Comparison of ENCODE assay signal across 24 cellular contexts in the genomic region with DNA sequence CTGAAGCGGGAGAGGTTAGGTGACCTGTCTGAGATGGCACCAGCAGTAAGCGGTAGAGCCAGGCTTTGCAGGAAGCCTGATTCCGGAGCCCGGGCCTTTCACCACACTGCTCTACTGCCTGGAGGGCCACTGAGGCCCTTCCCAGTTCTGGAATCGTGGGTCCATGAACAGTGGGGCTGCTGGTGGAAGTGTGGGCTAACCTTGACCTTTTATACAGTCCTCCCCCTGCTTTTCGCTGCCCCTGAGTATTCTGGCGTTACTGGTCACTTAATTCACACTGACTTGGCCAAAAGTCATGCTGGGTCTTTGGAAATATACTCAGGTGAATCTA. TPM values are rescaled to one million over a fixed set of nuclear protein-coding genes. Genes with fewer than 3 reads are reported as not detected.
DNase-seq lines count a peak whose midpoint lies in the region; ATAC-seq, FAIRE-seq and TF ChIP-seq lines count a peak whose summit lies in the region.
"Had no signal": no experiment of that assay in that cellular context is flagged by ENCODE, and none has a peak within 500 bp of the region (broad histone marks: within the 10 kb centered on the region; RNA-seq: fewer than 3 reads in every experiment).

No MANE protein-coding gene starts in this region.

- H3K9me3 ChIP-seq in right lobe of liver (no peaks in the 10 kb centered on the region), HepG2 (ENCODE audit: low read length) (no peaks in the 10 kb centered on the region)
- H3K9me3 ChIP-seq: BLaER1 treated with 17β-estradiol and CSF1 and Interleukin-3, amounts not matched to agents 10 nM and 100 nM; tibial nerve had no signal

- peaks cover 17% of the 10 kb centered on the region for H3K4me1 Mint-ChIP-seq in T-helper 1 cell treated with Interleukin-12 subunit alpha and Interleukin-12 subunit beta and Interleukin-4 antibody, amounts not matched to agents 30 μg/mL and 1 μg/mL, for 36 hours (ENCODE audit: low read depth)
- peaks cover 9% of the 10 kb centered on the region for H3K4me1 Mint-ChIP-seq in mesothelial cell of epicardium

- no peaks in the 10 kb centered on the region for H3K9me3 Mint-ChIP-seq in T-helper 1 cell treated with Interleukin-12 subunit alpha and Interleukin-12 subunit beta and Interleukin-4 antibody, amounts not matched to agents 30 μg/mL and 1 μg/mL, for 36 hours
- no peaks in the 10 kb centered on the region for H3K9me3 Mint-ChIP-seq in mesothelial cell of epicardium
- H3K9me3 Mint-ChIP-seq: activated naive CD4-positive, alpha-beta T cell treated with anti-CD3 and anti-CD28 coated beads, Interleukin-2, amount 50 U/mL, for 72 hours; effector memory CD8-positive, alpha-beta T cell had no signal

- no peak overlapping the region for H2AFZ ChIP-seq in HepG2 (ENCODE audit: low read length)

- no peaks in the 10 kb centered on the region for H3K79me2 ChIP-seq in HepG2 (ENCODE audit: insufficient read depth, low read length)

- no peak overlapping the region for H3K4me2 ChIP-seq in HepG2 (ENCODE audit: low read depth, low read length)

- H3K27me3 Mint-ChIP-seq in T-helper 1 cell treated with Interleukin-12 subunit alpha and Interleukin-12 subunit beta and Interleukin-4 antibody, amounts not matched to agents 30 μg/mL and 1 μg/mL, for 36 hours (ENCODE audit: low read depth), result no peaks in the 10 kb centered on the region
- H3K27me3 Mint-ChIP-seq in mesothelial cell of epicardium (ENCODE audit: low read depth), result no peaks in the 10 kb centered on the region
- H3K27me3 Mint-ChIP-seq: effector memory CD8-positive, alpha-beta T cell had no signal

- no peaks in the 10 kb centered on the region for H4K20me1 ChIP-seq in HepG2 (ENCODE audit: insufficient read depth, low read length)

- ATAC-seq in right lobe of liver, result no peak
- no peak for ATAC-seq in HepG2
- ATAC-seq in HG03460 (IDR thresholded peaks at IDR 0.05; ENCODE audit: unreplicated experiment), result no peak
- ATAC-seq: activated naive CD4-positive, alpha-beta T cell treated with anti-CD3 and anti-CD28 coated beads, Interleukin-2, amount 50 U/mL, for 72 hours; effector memory CD8-positive, alpha-beta T cell had no signal

- POLR2A ChIA-PET in HepG2 (lab: Yijun Ruan, JAX), result no interaction called here

- TF ChIP-seq EP300 in HepG2 (IDR thresholded peaks at IDR 0.05; ENCODE audit: low read depth in 2 of 2, low read length in 2 of 2) (no peak), HepG2 (CRISPR knock-in tag; IDR thresholded peaks at IDR 0.05; ENCODE audit: borderline replicate concordance) (no peak)

- no peaks in the 10 kb centered on the region for H3K36me3 ChIP-seq in right lobe of liver
- H3K36me3 ChIP-seq in HepG2 (replicated peaks in 1 of 2; ENCODE audit: control insufficient read depth in 1 of 2, insufficient read depth in 2 of 2, low read length in 2 of 2), result peaks cover 0 to 2% of the 10 kb centered on the region in 2 experiments; a peak in 1 of 5 replicates

- H3K27me3 ChIP-seq in right lobe of liver (no peaks in the 10 kb centered on the region), HepG2 (ENCODE audit: control insufficient read depth in 1 of 2, insufficient read depth in 2 of 2, low read length in 2 of 2) (peaks cover 0 to 4% of the 10 kb centered on the region in 2 experiments; a peak in 1 of 5 replicates)
- H3K27me3 ChIP-seq: BLaER1 treated with 17β-estradiol and CSF1 and Interleukin-3, amounts not matched to agents 10 nM and 100 nM; tibial nerve had no signal

- H3K4me1 ChIP-seq in right lobe of liver, result peaks cover 0 to 10% (median 3%) of the 10 kb centered on the region in 4 donors
- H3K4me1 ChIP-seq in HepG2 (ENCODE audit: insufficient read depth, low read length), result peaks cover 19% of the 10 kb centered on the region

- no peak overlapping the region for H3K27ac ChIP-seq in right lobe of liver
- no peak overlapping the region for H3K27ac ChIP-seq in HepG2 (ENCODE audit: extremely low read length, insufficient read depth, low read length)
- H3K27ac ChIP-seq: BLaER1 treated with 17β-estradiol and CSF1 and Interleukin-3, amounts not matched to agents 10 nM and 100 nM; tibial nerve had no signal

- TF ChIP-seq POLR2A in right lobe of liver (IDR thresholded peaks at IDR 0.05) (no peak), HepG2 (IDR thresholded peaks at IDR 0.05; ENCODE audit: insufficient read depth in 1 of 2, low read depth in 2 of 2, low read length in 2 of 2) (no peak)

- DNase-seq in right lobe of liver, result peak in 2 of 3 donors; percentile 28 to 37
- no peak for DNase-seq in HepG2 (ENCODE audit: low spot score)
- no peak for DNase-seq in mesothelial cell of epicardium (ENCODE audit: low spot score in 2 of 2, unreplicated experiment in 2 of 2)
- no peak for DNase-seq in DMS53 (lab: John Stamatoyannopoulos, UW)
- no peak for DNase-seq in NCI-H2171 (lab: John Stamatoyannopoulos, UW)
- DNase-seq: activated T-cell treated with anti-CD3 and anti-CD28 coated beads, Interleukin-2, amount 50 U/mL, for 1 hour; caudate nucleus; DMS79; effector memory CD8-positive, alpha-beta T cell; MM.1S; NCI-H1417; NCI-H2029; NCI-H526 treated with DMSO at 0.1 percent for 48 hours; NK-92 treated with Interleukin-12 subunit alpha and Interleukin-12 subunit beta, amount 100 ng/mL, for 24 hours; SHP77; stimulated activated CD4-positive, alpha-beta T cell treated with anti-CD3 and anti-CD28 coated beads, Interleukin-4, amount 100 ng/mL, for 24 hours; T-helper 9 cell had no signal

- CTCF ChIA-PET in HepG2 (lab: Yijun Ruan, JAX; ENCODE audit: low intra/inter-chr PET ratio, low total read pairs), result no interaction called here

- in situ Hi-C loops in HepG2 (cut with HindIII; ENCODE audit: extremely low pct_ligation_motif_present, low pct_unique_long_range_greater_than_20kb), result no loop called here

- intact Hi-C loops in right lobe of liver (cut with DNase I), result loop anchor here in 1 of 2 donors (10.0 kb wide), 1 partner anchor 295 kb away; no protein-coding TSS in a partner anchor
- intact Hi-C loops in HepG2 (cut with micrococcal nuclease; ENCODE audit: unreplicated experiment), result no loop called here

- no TSS peak for BruUV-seq in HepG2 (replicated peaks; lab: Mats Ljungman, UMichigan)

- no peak for TF ChIP-seq CTCF in right lobe of liver (IDR thresholded peaks at IDR 0.05)
- no peak for TF ChIP-seq CTCF in HepG2 (CRISPR knock-in tag; IDR thresholded peaks at IDR 0.05)
- TF ChIP-seq CTCF in mesothelial cell of epicardium (IDR thresholded peaks at IDR 0.05; ENCODE audit: unreplicated experiment), result no peak

- H3K4me3 Mint-ChIP-seq in T-helper 1 cell treated with Interleukin-12 subunit alpha and Interleukin-12 subunit beta and Interleukin-4 antibody, amounts not matched to agents 30 μg/mL and 1 μg/mL, for 36 hours, result no peak overlapping the region
- H3K4me3 Mint-ChIP-seq in mesothelial cell of epicardium, result peak overlapping the region; percentile 63

- peak overlapping the region; percentile 41 for H3K27ac Mint-ChIP-seq in T-helper 1 cell treated with Interleukin-12 subunit alpha and Interleukin-12 subunit beta and Interleukin-4 antibody, amounts not matched to agents 30 μg/mL and 1 μg/mL, for 36 hours
- no peak overlapping the region for H3K27ac Mint-ChIP-seq in mesothelial cell of epicardium

- no peak overlapping the region for H3K9ac ChIP-seq in HepG2 (ENCODE audit: insufficient read depth, low read depth, low read length)
- H3K9ac ChIP-seq: BLaER1 treated with 17β-estradiol and CSF1 and Interleukin-3, amounts not matched to agents 10 nM and 100 nM had no signal

- 83% methylated on average over 2 of the region's 7 CpGs for WGBS in right lobe of liver (ENCODE audit: insufficient coverage, low coverage, low lambda C conversion rate, missing lambda C conversion rate)
- 77% methylated on average over 5 of the region's 7 CpGs for WGBS in HepG2 (ENCODE audit: low lambda C conversion rate)

- no peak overlapping the region for H3K4me3 ChIP-seq in right lobe of liver
- no peak overlapping the region for H3K4me3 ChIP-seq in HepG2 (replicated peaks in 1 of 3; ENCODE audit: insufficient read depth in 1 of 3, low read depth in 2 of 3, low read length in 3 of 3)
- H3K4me3 ChIP-seq: BLaER1 treated with 17β-estradiol and CSF1 and Interleukin-3, amounts not matched to agents 10 nM and 100 nM; tibial nerve had no signal

- peaks cover 2% of the 10 kb centered on the region for H3K36me3 Mint-ChIP-seq in T-helper 1 cell treated with Interleukin-12 subunit alpha and Interleukin-12 subunit beta and Interleukin-4 antibody, amounts not matched to agents 30 μg/mL and 1 μg/mL, for 36 hours (ENCODE audit: low read depth)
- H3K36me3 Mint-ChIP-seq in mesothelial cell of epicardium, result peaks cover 10% of the 10 kb centered on the region

- TF ChIP-seq RAD21 in HepG2 (CRISPR knock-in tag; IDR thresholded peaks at IDR 0.05), result no peak

- FAIRE-seq in HepG2 (lab: Jason Lieb, UNC), result no peak
- FAIRE-seq: G401.6, H1 had no signal

RNA-seq across cellular contexts. Expression of a gene that starts 2.6 kb away (rescaled TPM):
- total RNA-seq in right lobe of liver (10 to 100 TPM in 5 of 6 experiments, 1 to 10 TPM in 1; 9.4 to 20.3 (median 12.2) TPM), HepG2 (2016; rRNA removed; fragmentation: Illumina TruSeq; extraction: Trizol) (0.24 and 0.42 TPM in 2 replicates), mesothelial cell of epicardium (15.9 to 17.1 TPM (median 16.5 TPM) in 3 replicates)
- 0.09 and 0.30 TPM in 2 replicates for total RNA-seq in HepG2 (2016; cell fraction: cytosol; rRNA removed; fragmentation: Illumina TruSeq; extraction: Trizol; ENCODE audit: low read depth)
- total RNA-seq in HepG2 (2016; cell fraction: insoluble cytoplasmic fraction; rRNA removed; fragmentation: Illumina TruSeq; extraction: Trizol), result 0.13 and 0.30 TPM in 2 replicates
- 0.56 and 0.72 TPM in 2 replicates for total RNA-seq in HepG2 (2016; cell fraction: membrane; rRNA removed; fragmentation: Illumina TruSeq; extraction: Trizol)
- total RNA-seq in HepG2 (2016; cell fraction: nucleus; rRNA removed; fragmentation: Illumina TruSeq; extraction: Trizol), result 1.0 and 2.3 TPM in 2 replicates
- 14.5 and 17.9 TPM in 2 replicates for polyA plus RNA-seq in HepG2 (2011; rRNA removed)
- polyA plus RNA-seq in HepG2 (2011; cell fraction: cytosol; rRNA removed), result 12.3 and 15.2 TPM in 2 replicates
- polyA plus RNA-seq in HepG2 (2011; cell fraction: nucleus; rRNA removed), result 97.1 and 99.3 TPM in 2 replicates
- polyA plus RNA-seq in HepG2 (2012), result 7.0 and 10.3 TPM in 2 replicates
- polyA plus RNA-seq in HepG2 (2016; cell fraction: cytosol; fragmentation: Illumina TruSeq; extraction: Trizol; ENCODE audit: low read depth), result 0.44 and 0.71 TPM in 2 replicates
- polyA plus RNA-seq in HepG2 (2016; cell fraction: insoluble cytoplasmic fraction; fragmentation: Illumina TruSeq; extraction: Trizol; ENCODE audit: low read depth), result 0.98 and 1.0 TPM in 2 replicates
- polyA plus RNA-seq in HepG2 (2016; cell fraction: membrane; fragmentation: Illumina TruSeq; extraction: Trizol; ENCODE audit: low read depth), result 0.39 and 0.88 TPM in 2 replicates
- 2.9 and 3.4 TPM in 2 replicates for polyA plus RNA-seq in HepG2 (2016; cell fraction: nucleus; fragmentation: Illumina TruSeq; extraction: Trizol; ENCODE audit: insufficient read depth, low read depth)
- polyA minus RNA-seq in HepG2 (2011; rRNA and poly(A)+ RNA removed; ENCODE audit: low replicate concordance), result 33.1 and 57.2 TPM in 2 replicates
- polyA minus RNA-seq in HepG2 (2011; cell fraction: cytosol; rRNA and poly(A)+ RNA removed), result 6.9 and 10.2 TPM in 2 replicates
- 15.7 and 18.6 TPM in 2 replicates for polyA minus RNA-seq in HepG2 (2011; cell fraction: nucleus; rRNA and poly(A)+ RNA removed)

RNA-seq across cellular contexts. Expression of a gene that starts 41.2 kb away (rescaled TPM):
- total RNA-seq in right lobe of liver, result 1 to 10 TPM in 1 of 6 experiments, under 1 TPM in 5; 0.19 to 1.6 (median 0.63) TPM
- 13.5 and 25.1 TPM in 2 replicates for total RNA-seq in HepG2 (2016; rRNA removed; fragmentation: Illumina TruSeq; extraction: Trizol)
- 11.1 and 12.1 TPM in 2 replicates for total RNA-seq in HepG2 (2016; cell fraction: cytosol; rRNA removed; fragmentation: Illumina TruSeq; extraction: Trizol; ENCODE audit: low read depth)
- 12.9 and 25.2 TPM in 2 replicates for total RNA-seq in HepG2 (2016; cell fraction: insoluble cytoplasmic fraction; rRNA removed; fragmentation: Illumina TruSeq; extraction: Trizol)
- 17.4 and 19.2 TPM in 2 replicates for total RNA-seq in HepG2 (2016; cell fraction: membrane; rRNA removed; fragmentation: Illumina TruSeq; extraction: Trizol)
- 22.7 and 24.9 TPM in 2 replicates for total RNA-seq in HepG2 (2016; cell fraction: nucleus; rRNA removed; fragmentation: Illumina TruSeq; extraction: Trizol)
- 20.4 and 31.7 TPM in 2 replicates for polyA plus RNA-seq in HepG2 (2011; rRNA removed)
- 24.7 and 33.2 TPM in 2 replicates for polyA plus RNA-seq in HepG2 (2011; cell fraction: cytosol; rRNA removed)
- 25.3 and 29.3 TPM in 2 replicates for polyA plus RNA-seq in HepG2 (2011; cell fraction: nucleus; rRNA removed)
- 12.3 and 15.4 TPM in 2 replicates for polyA plus RNA-seq in HepG2 (2012)
- 13.5 and 14.7 TPM in 2 replicates for polyA plus RNA-seq in HepG2 (2016; cell fraction: cytosol; fragmentation: Illumina TruSeq; extraction: Trizol; ENCODE audit: low read depth)
- polyA plus RNA-seq in HepG2 (2016; cell fraction: insoluble cytoplasmic fraction; fragmentation: Illumina TruSeq; extraction: Trizol; ENCODE audit: low read depth), result 12.3 and 15.0 TPM in 2 replicates
- polyA plus RNA-seq in HepG2 (2016; cell fraction: membrane; fragmentation: Illumina TruSeq; extraction: Trizol; ENCODE audit: low read depth), result 18.5 and 19.8 TPM in 2 replicates
- polyA plus RNA-seq in HepG2 (2016; cell fraction: nucleus; fragmentation: Illumina TruSeq; extraction: Trizol; ENCODE audit: insufficient read depth, low read depth), result 39.4 and 41.1 TPM in 2 replicates
- polyA minus RNA-seq in HepG2 (2011; rRNA and poly(A)+ RNA removed; ENCODE audit: low replicate concordance), result 19.7 and 24.8 TPM in 2 replicates
- polyA minus RNA-seq in HepG2 (2011; cell fraction: cytosol; rRNA and poly(A)+ RNA removed), result 10.5 and 11.6 TPM in 2 replicates
- 5.3 and 7.3 TPM in 2 replicates for polyA minus RNA-seq in HepG2 (2011; cell fraction: nucleus; rRNA and poly(A)+ RNA removed)
- total RNA-seq in mesothelial cell of epicardium, result 25.5 to 29.7 TPM (median 27.1 TPM) in 3 replicates

Comparison
In these comparisons a context has a peak if more than half of its experiments do, and no peak if none do; other contexts are left out.
1. DNase-seq: peak in right lobe of liver (2 of 3); none in HepG2 (single experiment), mesothelial cell of epicardium (0 of 2), DMS53 (single experiment) and NCI-H2171 (single experiment).
2. RNA of a gene that starts 41.2 kb away (total RNA-seq): 25.5 to 29.7 TPM in mesothelial cell of epicardium and 11.1 to 25.2 TPM in HepG2; 0.19 to 1.6 TPM in right lobe of liver; every median in the first group is over 4 times any median in the second.